ENCODE assay signal across 15 cellular contexts in genomic region chr1:90841477-90841876, GRCh38.
"Had no signal": no experiment of that assay in that cellular context is flagged by ENCODE, and none has a peak within 500 bp of the region (broad histone marks: within the 10 kb centered on the region; RNA-seq: fewer than 3 reads in every experiment).

No MANE protein-coding gene starts in this region.

- H3K4me3 Mint-ChIP-seq: activated CD4-positive, alpha-beta T cell treated with anti-CD3 and anti-CD28 coated beads for 36 hours; activated naive CD8-positive, alpha-beta T cell treated with anti-CD3 and anti-CD28 coated beads, Interleukin-2, amount 10 ng/mL, durations not matched to agents 7 days and 5 days; stimulated activated memory B cell treated with anti-CD40 and anti-IgM and Interleukin-4, amounts not matched to agents 10 μg/mL and 1 μg/mL and 100 μg/mL, for 72 hours had no signal

- H3K9me3 ChIP-seq: lower lobe of right lung, pancreas, sigmoid colon, thoracic aorta had no signal

- DNase-seq: activated CD4-positive, alpha-beta T cell treated with anti-CD3 and anti-CD28 coated beads for 36 hours; activated CD4-positive, alpha-beta T cell treated with anti-CD3 and anti-CD28 coated beads, Interleukin-2, amount 50 U/mL, for 48 hours; activated naive CD4-positive, alpha-beta T cell treated with Interleukin-2 at 50 U/mL for 16 hours; activated naive CD8-positive, alpha-beta T cell treated with anti-CD3 and anti-CD28 coated beads, Interleukin-2, amount 10 ng/mL, durations not matched to agents 7 days and 5 days; amygdala; islet precursor cell; lower lobe of right lung; midbrain; pancreas; sigmoid colon; stimulated activated CD4-positive, alpha-beta T cell treated with anti-CD3 and anti-CD28 coated beads, Interleukin-4, amount 100 ng/mL, for 4 hours; T-helper 2 cell; WERI-Rb-1 had no signal

- ATAC-seq: activated CD4-positive, alpha-beta T cell treated with anti-CD3 and anti-CD28 coated beads for 36 hours; lower lobe of right lung; pancreas; stimulated activated memory B cell treated with anti-CD40 and anti-IgM and Interleukin-4, amounts not matched to agents 10 μg/mL and 1 μg/mL and 100 μg/mL, for 72 hours had no signal

- H3K4me3 ChIP-seq: lower lobe of right lung, pancreas, sigmoid colon, thoracic aorta had no signal

- H3K27ac Mint-ChIP-seq: activated CD4-positive, alpha-beta T cell treated with anti-CD3 and anti-CD28 coated beads for 36 hours; activated naive CD8-positive, alpha-beta T cell treated with anti-CD3 and anti-CD28 coated beads, Interleukin-2, amount 10 ng/mL, durations not matched to agents 7 days and 5 days; stimulated activated memory B cell treated with anti-CD40 and anti-IgM and Interleukin-4, amounts not matched to agents 10 μg/mL and 1 μg/mL and 100 μg/mL, for 72 hours had no signal

- H3K36me3 Mint-ChIP-seq: activated naive CD8-positive, alpha-beta T cell treated with anti-CD3 and anti-CD28 coated beads, Interleukin-2, amount 10 ng/mL, durations not matched to agents 7 days and 5 days; stimulated activated memory B cell treated with anti-CD40 and anti-IgM and Interleukin-4, amounts not matched to agents 10 μg/mL and 1 μg/mL and 100 μg/mL, for 72 hours had no signal

- H3K4me1 ChIP-seq: lower lobe of right lung, pancreas had no signal

- H3K27ac ChIP-seq: lower lobe of right lung, pancreas, sigmoid colon, thoracic aorta, WERI-Rb-1 had no signal

- H3K36me3 ChIP-seq: lower lobe of right lung, pancreas, sigmoid colon, thoracic aorta, WERI-Rb-1 had no signal

- H3K9me3 Mint-ChIP-seq: stimulated activated memory B cell treated with anti-CD40 and anti-IgM and Interleukin-4, amounts not matched to agents 10 μg/mL and 1 μg/mL and 100 μg/mL, for 72 hours had no signal
